Comparison of ENCODE assay signal across 8 cellular contexts in the genomic region with DNA sequence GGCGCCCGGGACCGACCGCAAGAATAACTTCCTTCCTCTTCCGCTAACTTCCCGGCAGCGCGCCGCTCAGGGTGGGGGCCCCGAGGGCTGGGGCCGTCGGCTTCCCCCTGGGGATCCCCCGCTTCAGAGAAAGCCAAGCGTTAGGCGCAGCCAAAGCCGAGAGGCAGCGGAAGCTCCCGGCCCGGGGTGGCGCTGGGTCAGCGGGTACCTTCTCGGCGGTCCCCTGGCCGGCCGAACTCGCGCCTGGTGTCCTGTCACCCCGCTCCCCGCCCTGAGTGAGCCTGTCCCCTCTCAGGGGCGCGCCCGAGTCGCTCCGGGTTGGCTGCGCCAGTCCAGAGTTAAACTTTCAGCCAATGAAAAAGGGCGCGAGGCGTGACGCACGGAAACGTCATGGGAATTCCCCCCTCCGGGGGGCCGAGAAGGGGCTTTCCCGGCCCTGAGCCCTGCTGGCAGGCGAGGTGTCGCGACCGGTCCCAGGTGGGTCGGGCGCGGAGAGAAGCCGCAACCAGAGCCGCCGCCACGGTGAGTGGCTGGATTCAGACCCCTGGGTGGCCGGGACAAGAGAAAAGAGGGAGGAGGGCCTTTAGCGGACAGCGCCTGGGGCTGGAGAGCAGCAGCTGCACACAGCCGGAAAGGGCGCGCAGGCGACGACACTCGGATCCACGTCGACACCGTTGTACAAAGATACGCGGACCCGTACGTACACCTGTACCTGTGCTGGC. TPM values are rescaled to one million over a fixed set of nuclear protein-coding genes. Genes with fewer than 3 reads are reported as not detected.
A peak's percentile ranks its signal among the peaks of the same experiment; 100 is the strongest.
DNase-seq lines count a peak whose midpoint lies in the region; ATAC-seq, FAIRE-seq and TF ChIP-seq lines count a peak whose summit lies in the region.

No MANE protein-coding gene starts in this region.

- ATAC-seq in T-cell (replicated peaks in 1 of 4): peak; percentile 78 to 85 (median 83)
- peak; percentile 93 for ATAC-seq in left ventricle myocardium superior

- peak overlapping the region; percentile 86 to 96 (median 89) for H3K4me3 Mint-ChIP-seq in T-cell

- POLR2A ChIA-PET in T-cell (lab: Charles Lee): interaction anchor here (0.6 to 1.5 kb wide), 6 partner anchors 12 to 237 kb away, joined by 3 to 8 read pairs (median 4); partner anchors contain the start of gene ACTR1A (in 1 of the 2)

- no peaks in the 10 kb centered on the region for H3K9me3 Mint-ChIP-seq in T-cell

- H3K27me3 ChIP-seq in uterus: no peaks in the 10 kb centered on the region

- H3K4me1 Mint-ChIP-seq in T-cell: peaks cover 38 to 46% (median 42%) of the 10 kb centered on the region in 3 donors

- peak; percentile 96 for DNase-seq in H54 (ENCODE audit: insufficient read length, low spot score)
- DNase-seq in LNCaP clone FGC (ENCODE audit: low read depth): peak; percentile 41
- DNase-seq in T-cell: peak; percentile 94 to 99 (median 99)
- peak; percentile 86 for DNase-seq in amniotic stem cell (lab: John Stamatoyannopoulos, UW)
- peak; percentile 97 for DNase-seq in left ventricle myocardium superior
- DNase-seq in pulmonary artery endothelial cell (ENCODE audit: low read depth, low spot score): peak; percentile 59
- peak; percentile 92 for DNase-seq in uterus

- H3K4me1 ChIP-seq in uterus: peaks cover 0 to 14% of the 10 kb centered on the region in 2 donors

- H3K36me3 ChIP-seq in uterus: no peaks in the 10 kb centered on the region

- H3K4me3 ChIP-seq in GM08714 (ENCODE audit: low read length) (peak overlapping the region; percentile 79), LNCaP clone FGC (ENCODE audit: low read depth, low read length) (peak overlapping the region; percentile 90), uterus (peak overlapping the region; percentile 58 to 85)

- H3K36me3 Mint-ChIP-seq in T-cell: peaks cover 12% of the 10 kb centered on the region

- 0 out of 2 replicates have a peak, but pooled peaks have one; percentile 36 for TF ChIP-seq POLR2A in H54 (IDR thresholded peaks at IDR 0.05; ENCODE audit: low read depth, low read length)
- peak; percentile 39 to 80 for TF ChIP-seq POLR2A in uterus (IDR thresholded peaks at IDR 0.05)

- no peak for FAIRE-seq in H54 (lab: Jason Lieb, UNC)

- peak overlapping the region; percentile 88 to 98 for H3K27ac Mint-ChIP-seq in T-cell

- no peaks in the 10 kb centered on the region for H3K9me3 ChIP-seq in uterus

- H3K27ac ChIP-seq in uterus: peak overlapping the region; percentile 97 to 98

- intact Hi-C loops in left ventricle myocardium superior (cut with micrococcal nuclease): loop anchor here (10.0 kb wide), 1 partner anchor 191 kb away; no protein-coding TSS in a partner anchor
- intact Hi-C loops in uterus (cut with DNase I; ENCODE audit: low total_unique reads): loop anchor here (5.0 kb wide), 1 partner anchor 83 kb away; no protein-coding TSS in a partner anchor

- CTCF ChIA-PET in T-cell (lab: Charles Lee): interaction anchor here (0.6 to 1.7 kb wide), 6 partner anchors 19 to 190 kb away, joined by 3 to 5 read pairs (median 4); no protein-coding TSS in a partner anchor

- 0 out of 2 replicates have a peak, but pooled peaks have one; percentile 77 for TF ChIP-seq CTCF in LNCaP clone FGC (IDR thresholded peaks at IDR 0.05; ENCODE audit: control insufficient read depth, extremely low read depth, insufficient read depth)
- peak in 3 of 4 experiments; percentile 95 to 99 (median 98) for TF ChIP-seq CTCF in uterus (IDR thresholded peaks at IDR 0.05)

- no peaks in the 10 kb centered on the region for H3K27me3 Mint-ChIP-seq in T-cell

RNA-seq across cellular contexts. Expression of gene NFKB2, which starts 1.3 kb away (rescaled TPM):
- total RNA-seq in T-cell: 100 to 1,000 TPM in 4 of 5 donors, 10 to 100 TPM in 1; 94.1 to 229 (median 124) TPM
- total RNA-seq in left ventricle myocardium superior: 11.3 TPM
- total RNA-seq in pulmonary artery endothelial cell: 17.2 and 23.0 TPM in 2 replicates
- 10 to 100 TPM in 2 of 4 donors, 1 to 10 TPM in 2; 6.4 to 61.7 (median 10.7) TPM for total RNA-seq in uterus

RNA-seq across cellular contexts. Expression of gene PSD, which starts 24.3 kb away (rescaled TPM):
- 10 to 100 TPM in 2 of 5 donors, 1 to 10 TPM in 3; 8.7 to 11.8 (median 8.8) TPM for total RNA-seq in T-cell
- 0.50 TPM for total RNA-seq in left ventricle myocardium superior
- 0.07 and 0.14 TPM in 2 replicates for total RNA-seq in pulmonary artery endothelial cell
- total RNA-seq in uterus: 100 to 1,000 TPM in 1 of 4 donors, 10 to 100 TPM in 2, not detected in 1; 31.3 to 114 (median 37.3) TPM

RNA-seq across cellular contexts. Expression of gene FBXL15, which starts 26.4 kb away (rescaled TPM):
- 10 to 100 TPM; 13.3 to 30.4 (median 23.7) TPM for total RNA-seq in T-cell
- 9.1 TPM for total RNA-seq in left ventricle myocardium superior
- total RNA-seq in pulmonary artery endothelial cell: 7.3 and 7.6 TPM in 2 replicates
- total RNA-seq in uterus: 10 to 100 TPM in 3 of 4 donors, 1 to 10 TPM in 1; 6.8 to 40.0 (median 16.7) TPM

RNA-seq across cellular contexts. Expression of gene CUEDC2, which starts 38.1 kb away (rescaled TPM):
- total RNA-seq in T-cell (10 to 100 TPM; 32.2 to 41.4 (median 37.8) TPM), left ventricle myocardium superior (78.3 TPM), pulmonary artery endothelial cell (44.3 and 55.8 TPM in 2 replicates), uterus (10 to 100 TPM; 26.2 to 51.6 (median 35.6) TPM)

RNA-seq across cellular contexts. Expression of gene C10orf95, which starts 57.1 kb away (rescaled TPM):
- total RNA-seq in T-cell: under 1 TPM in 4 of 5 donors, not detected in 1; 0.23 to 0.92 (median 0.55) TPM
- total RNA-seq in left ventricle myocardium superior: not detected
- total RNA-seq in pulmonary artery endothelial cell: 0.13 TPM in 1 of 2 replicates, not detected in the other
- under 1 TPM in 1 of 4 donors, not detected in 3; 0.21 TPM for total RNA-seq in uterus

Comparison
In these comparisons a context has a peak if more than half of its experiments do, and no peak if none do; other contexts are left out.
1. Peak in every context shown above with its lines: DNase-seq, ATAC-seq, H3K4me3 ChIP-seq and H3K27ac ChIP-seq.
2. DNase-seq: peak in every context shown above with its lines; median percentile 99 in T-cell; 97 in left ventricle myocardium superior; 96 in H54; 92 in uterus; 86 in amniotic stem cell; 59 in pulmonary artery endothelial cell; 41 in LNCaP clone FGC.